ENCODE assay signal across 12 cellular contexts in genomic region chr15:65930134-65930533, GRCh38.
"Had no signal": no experiment of that assay in that cellular context is flagged by ENCODE, and none has a peak within 500 bp of the region (broad histone marks: within the 10 kb centered on the region; RNA-seq: fewer than 3 reads in every experiment).

No MANE protein-coding gene starts in this region.

- H3K4me3 Mint-ChIP-seq: activated naive CD4-positive, alpha-beta T cell treated with anti-CD3 and anti-CD28 coated beads for 36 hours; activated T-helper 17 cell treated with anti-CD3 and anti-CD28 coated beads, Interleukin-2, amount 50 U/mL, for 72 hours; neural crest cell had no signal

- ATAC-seq: activated T-helper 17 cell treated with anti-CD3 and anti-CD28 coated beads, Interleukin-2, amount 50 U/mL, for 72 hours; right lobe of liver; stimulated activated naive CD8-positive, alpha-beta T cell treated with anti-CD3 and anti-CD28 coated beads, Interleukin-15, Interleukin-2, amounts not matched to agents 100 U/mL and 50 U/mL, for 24 hours had no signal

- DNase-seq: activated CD4-positive, alpha-beta T cell treated with anti-CD3 and anti-CD28 coated beads for 1 hour; activated CD4-positive, alpha-beta T cell treated with anti-CD3 and anti-CD28 coated beads, Interleukin-2, amount 50 U/mL, for 48 hours; activated naive CD4-positive, alpha-beta T cell treated with anti-CD3 and anti-CD28 coated beads for 36 hours; dorsolateral prefrontal cortex; islet precursor cell; right lobe of liver; stimulated activated CD4-positive, alpha-beta T cell treated with anti-CD3 and anti-CD28 coated beads, Interleukin-4, amount 100 ng/mL, for 4 hours; stimulated activated CD8-positive, alpha-beta memory T cell treated with anti-CD3 and anti-CD28 coated beads, Interleukin-4, amount 100 ng/mL, for 48 hours; stimulated activated naive CD8-positive, alpha-beta T cell treated with anti-CD3 and anti-CD28 coated beads, Interleukin-15, Interleukin-2, amounts not matched to agents 100 U/mL and 50 U/mL, for 24 hours; trophoblast cell had no signal

- H3K4me1 Mint-ChIP-seq: activated T-helper 17 cell treated with anti-CD3 and anti-CD28 coated beads, Interleukin-2, amount 50 U/mL, for 72 hours; neural crest cell had no signal

- H3K9me3 Mint-ChIP-seq: activated naive CD4-positive, alpha-beta T cell treated with anti-CD3 and anti-CD28 coated beads for 36 hours; activated T-helper 17 cell treated with anti-CD3 and anti-CD28 coated beads, Interleukin-2, amount 50 U/mL, for 72 hours; neural crest cell had no signal

- H3K27ac Mint-ChIP-seq: activated naive CD4-positive, alpha-beta T cell treated with anti-CD3 and anti-CD28 coated beads for 36 hours; activated T-helper 17 cell treated with anti-CD3 and anti-CD28 coated beads, Interleukin-2, amount 50 U/mL, for 72 hours had no signal
